Comparison of ENCODE assay signal across 14 cellular contexts in genomic region chr17:17079336-17079735, GRCh38. TPM values are rescaled to one million over a fixed set of nuclear protein-coding genes. Genes with fewer than 3 reads are reported as not detected.
DNase-seq lines count a peak whose midpoint lies in the region; ATAC-seq and TF ChIP-seq lines count a peak whose summit lies in the region.
"Had no signal": no experiment of that assay in that cellular context is flagged by ENCODE, and none has a peak within 500 bp of the region (broad histone marks: within the 10 kb centered on the region; RNA-seq: fewer than 3 reads in every experiment).

No MANE protein-coding gene starts in this region.

- H3K27me3 Mint-ChIP-seq in T-helper 17 cell: no peaks in the 10 kb centered on the region
- no peaks in the 10 kb centered on the region for H3K27me3 Mint-ChIP-seq in activated T-helper 1 cell treated with anti-CD3 and anti-CD28 coated beads, Interleukin-12 subunit alpha, Interleukin-12 subunit beta, Interleukin-2, Interleukin-4 antibody, amounts not matched to agents 30 ng/mL and 10 ng/mL and 1 ng/mL, durations not matched to agents 14 hours and 24 hours and 36 hours (ENCODE audit: insufficient read depth)

- WGBS in right lobe of liver (ENCODE audit: insufficient coverage, low coverage, low lambda C conversion rate, missing lambda C conversion rate): 17% methylated on average over 3 of the region's 4 CpGs
- 28 to 50% (median 38%) methylated on average over 4 of the region's 4 CpGs for WGBS in stomach, 5 donors

- no peaks in the 10 kb centered on the region for H3K36me3 Mint-ChIP-seq in T-helper 17 cell (ENCODE audit: low read depth)
- peaks cover 15% of the 10 kb centered on the region for H3K36me3 Mint-ChIP-seq in activated T-helper 1 cell treated with anti-CD3 and anti-CD28 coated beads, Interleukin-12 subunit alpha, Interleukin-12 subunit beta, Interleukin-2, Interleukin-4 antibody, amounts not matched to agents 30 ng/mL and 10 ng/mL and 1 ng/mL, durations not matched to agents 14 hours and 24 hours and 36 hours (ENCODE audit: low read depth)

- H3K4me3 Mint-ChIP-seq in T-helper 17 cell: no peak overlapping the region
- H3K4me3 Mint-ChIP-seq in activated T-helper 1 cell treated with anti-CD3 and anti-CD28 coated beads, Interleukin-12 subunit alpha, Interleukin-12 subunit beta, Interleukin-2, Interleukin-4 antibody, amounts not matched to agents 30 ng/mL and 10 ng/mL and 1 ng/mL, durations not matched to agents 14 hours and 24 hours and 36 hours: no peak overlapping the region

- H3K36me3 ChIP-seq in right lobe of liver (peaks cover 0 to 5% (median 0%) of the 10 kb centered on the region in 4 donors), stomach (peaks cover 12 to 56% (median 50%) of the 10 kb centered on the region in 4 donors)

- H3K4me1 ChIP-seq in right lobe of liver: peaks cover 0 to 46% (median 19%) of the 10 kb centered on the region in 4 donors
- peaks cover 68 to 83% (median 69%) of the 10 kb centered on the region in 4 donors for H3K4me1 ChIP-seq in stomach

- DNase-seq in T-helper 17 cell: no peak
- no peak for DNase-seq in epithelial cell of prostate (ENCODE audit: low read depth, low spot score)
- DNase-seq in right lobe of liver: peak in 1 of 3 donors; percentile 39
- DNase-seq in stomach: no peak
- no peak for DNase-seq in activated gamma-delta T cell treated with Interleukin-2 at 50 U/mL for 16 hours
- DNase-seq in globus pallidus (ENCODE audit: low spot score): no peak
- no peak for DNase-seq in activated T-helper 1 cell treated with anti-CD3 and anti-CD28 coated beads, Interleukin-12 subunit alpha, Interleukin-12 subunit beta, Interleukin-2, Interleukin-4 antibody, amounts not matched to agents 30 ng/mL and 10 ng/mL and 1 ng/mL, durations not matched to agents 14 hours and 24 hours and 36 hours (ENCODE audit: low spot score)
- DNase-seq: activated gamma-delta T cell; cerebellar nuclear complex; NCI-H2227 treated with DMSO at 0.1 percent for 48 hours; stimulated activated CD4-positive, alpha-beta T cell treated with anti-CD3 and anti-CD28 coated beads, Interleukin-2, amount 100 ng/mL, for 24 hours; T-helper 1 cell had no signal

- TF ChIP-seq EP300 in stomach (IDR thresholded peaks at IDR 0.05): no peak

- H3K9me3 ChIP-seq in T-helper 17 cell (ENCODE audit: control insufficient read depth, low read length, poor library complexity, severe bottlenecking): no peaks in the 10 kb centered on the region
- no peaks in the 10 kb centered on the region for H3K9me3 ChIP-seq in right lobe of liver
- H3K9me3 ChIP-seq in stomach: no peaks in the 10 kb centered on the region
- H3K9me3 ChIP-seq: BLaER1 had no signal

- intact Hi-C loops in right lobe of liver (cut with DNase I) (no loop called here), stomach (cut with DNase I; ENCODE audit: low total_unique reads) (no loop called here)
- intact Hi-C loops in activated T-helper 1 cell treated with anti-CD3 and anti-CD28 coated beads, Interleukin-12 subunit alpha, Interleukin-12 subunit beta, Interleukin-2, Interleukin-4 antibody, amounts not matched to agents 30 ng/mL and 10 ng/mL and 1 ng/mL, durations not matched to agents 14 hours and 24 hours and 36 hours (cut with micrococcal nuclease): no loop called here

- H3K4me3 ChIP-seq in right lobe of liver (no peak overlapping the region), stomach (no peak overlapping the region)
- H3K4me3 ChIP-seq: BLaER1 had no signal

- TF ChIP-seq CTCF in right lobe of liver (IDR thresholded peaks at IDR 0.05): no peak
- no peak for TF ChIP-seq CTCF in stomach (IDR thresholded peaks at IDR 0.05)

- ATAC-seq in T-helper 17 cell (no peak), right lobe of liver (peak in 2 of 4 donors; percentile 4 to 13), GM18907 (IDR thresholded peaks at IDR 0.05; ENCODE audit: unreplicated experiment) (no peak)

- H3K27me3 ChIP-seq in right lobe of liver (no peaks in the 10 kb centered on the region), stomach (no peaks in the 10 kb centered on the region)
- H3K27me3 ChIP-seq: BLaER1 had no signal

- H3K27ac ChIP-seq in epithelial cell of prostate (peak overlapping the region; percentile 3), right lobe of liver (peak overlapping the region; percentile 29 to 94 (median 74)), stomach (peak overlapping the region in 3 of 5 donors; percentile 52 to 64 (median 52))
- H3K27ac ChIP-seq: BLaER1 had no signal

- H3K9me3 Mint-ChIP-seq in activated T-helper 1 cell treated with anti-CD3 and anti-CD28 coated beads, Interleukin-12 subunit alpha, Interleukin-12 subunit beta, Interleukin-2, Interleukin-4 antibody, amounts not matched to agents 30 ng/mL and 10 ng/mL and 1 ng/mL, durations not matched to agents 14 hours and 24 hours and 36 hours: no peaks in the 10 kb centered on the region

- peaks cover 31% of the 10 kb centered on the region for H3K4me1 Mint-ChIP-seq in T-helper 17 cell
- peaks cover 17% of the 10 kb centered on the region for H3K4me1 Mint-ChIP-seq in activated T-helper 1 cell treated with anti-CD3 and anti-CD28 coated beads, Interleukin-12 subunit alpha, Interleukin-12 subunit beta, Interleukin-2, Interleukin-4 antibody, amounts not matched to agents 30 ng/mL and 10 ng/mL and 1 ng/mL, durations not matched to agents 14 hours and 24 hours and 36 hours (ENCODE audit: low read depth)

- H3K27ac Mint-ChIP-seq in T-helper 17 cell: peak overlapping the region; percentile 53
- H3K27ac Mint-ChIP-seq in activated T-helper 1 cell treated with anti-CD3 and anti-CD28 coated beads, Interleukin-12 subunit alpha, Interleukin-12 subunit beta, Interleukin-2, Interleukin-4 antibody, amounts not matched to agents 30 ng/mL and 10 ng/mL and 1 ng/mL, durations not matched to agents 14 hours and 24 hours and 36 hours: no peak overlapping the region

- TF ChIP-seq POLR2A in right lobe of liver (IDR thresholded peaks at IDR 0.05) (no peak), stomach (IDR thresholded peaks at IDR 0.05) (no peak)

RNA-seq across cellular contexts. Expression of gene MPRIP, which starts 37.1 kb away (rescaled TPM):
- total RNA-seq in T-helper 17 cell (100 to 1,000 TPM; 268 to 269 TPM), right lobe of liver (10 to 100 TPM; 39.0 to 97.6 (median 76.7) TPM), stomach (100 to 1,000 TPM; 145 to 518 (median 261) TPM)
- polyA plus RNA-seq in stomach: 100 to 1,000 TPM in 2 of 3 donors, 10 to 100 TPM in 1; 80.2 to 123 (median 114) TPM
- total RNA-seq in activated T-helper 1 cell treated with anti-CD3 and anti-CD28 coated beads, Interleukin-12 subunit alpha, Interleukin-12 subunit beta, Interleukin-2, Interleukin-4 antibody, amounts not matched to agents 30 ng/mL and 10 ng/mL and 1 ng/mL, durations not matched to agents 14 hours and 24 hours and 36 hours: 169 and 175 TPM in 2 replicates

Comparison
In these comparisons a context has a peak if more than half of its experiments do, and no peak if none do; other contexts are left out.
1. H3K27ac ChIP-seq: peak in every context shown above with its lines; median percentile 74 in right lobe of liver; 52 in stomach; 3 in epithelial cell of prostate.